Comparison of ENCODE assay signal across 10 cellular contexts in the genomic region with DNA sequence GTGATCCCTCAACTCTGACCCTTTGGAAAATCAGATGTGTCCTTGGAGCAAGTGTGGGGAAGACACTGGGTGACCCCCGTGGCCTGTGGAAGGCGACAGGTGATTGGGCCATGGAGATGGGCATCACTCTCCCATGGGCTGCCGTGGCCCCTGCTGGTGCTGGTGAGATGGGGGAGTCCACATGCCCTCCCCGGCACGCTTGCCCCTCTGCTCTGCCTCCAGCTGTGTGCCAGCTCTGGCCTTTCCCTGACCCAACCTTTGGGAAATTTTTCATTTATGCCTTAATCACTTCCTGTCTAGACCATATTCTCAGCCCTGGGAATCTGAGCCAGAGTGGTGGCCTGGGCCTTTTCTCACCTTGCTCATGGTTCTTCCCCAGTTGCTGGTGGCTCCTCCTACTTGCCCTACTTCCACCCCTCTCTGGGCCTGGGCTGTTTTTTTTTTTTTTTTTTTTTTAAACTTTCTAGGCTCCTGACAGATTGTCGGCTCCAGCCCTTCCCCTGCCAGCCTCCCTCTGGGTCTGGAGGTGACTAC. TPM values are rescaled to one million over a fixed set of nuclear protein-coding genes. Genes with fewer than 3 reads are reported as not detected.
A peak's percentile ranks its signal among the peaks of the same experiment; 100 is the strongest.
DNase-seq lines count a peak whose midpoint lies in the region; ATAC-seq and TF ChIP-seq lines count a peak whose summit lies in the region.
"Had no signal": no experiment of that assay in that cellular context is flagged by ENCODE, and none has a peak within 500 bp of the region (broad histone marks: within the 10 kb centered on the region; RNA-seq: fewer than 3 reads in every experiment).

No MANE protein-coding gene starts in this region.

- H3K4me3 ChIP-seq in astrocyte of the spinal cord (ENCODE audit: low read depth, low read length) = no peak overlapping the region

- TSS peak; percentile 58 for BruUV-seq in Calu3 (replicated peaks; lab: Mats Ljungman, UMichigan)

- in situ Hi-C loops in astrocyte of the spinal cord (cut with HindIII; ENCODE audit: low sequenced_read_pairs) = no loop called here

- DNase-seq in Calu3 (peak; percentile 61), RPMI7951 (ENCODE audit: low read depth) (peak; percentile 74), astrocyte of the spinal cord (ENCODE audit: low read depth, low spot score) (peak; percentile 41), globus pallidus (ENCODE audit: low spot score) (no peak), NCI-H1417 treated with DMSO at 0.1 percent for 48 hours (lab: John Stamatoyannopoulos, UW) (no peak), middle frontal gyrus (ENCODE audit: extremely low spot score, low spot score) (no peak)
- DNase-seq in naive thymus-derived CD8-positive, alpha-beta T cell = peak in 6 of 10 donors; percentile 28 to 47 (median 40)
- DNase-seq: DMS 273 treated with DMSO at 0.1 percent for 48 hours, left cardiac atrium had no signal

- H3K4me1 Mint-ChIP-seq in Calu3 (ENCODE audit: low read depth, unreplicated experiment) = peaks cover 28% of the 10 kb centered on the region
- H3K4me1 Mint-ChIP-seq in naive thymus-derived CD8-positive, alpha-beta T cell = peaks cover 58 to 96% (median 93%) of the 10 kb centered on the region in 4 donors

- POLR2A ChIA-PET in naive thymus-derived CD8-positive, alpha-beta T cell (lab: Charles Lee) = interaction anchor here (0.7 to 8.0 kb wide), 5 partner anchors 6 to 69 kb away, joined by 3 to 119 read pairs (median 5); no protein-coding TSS in a partner anchor

- H3K36me3 Mint-ChIP-seq in Calu3 (ENCODE audit: insufficient read depth, unreplicated experiment) = peaks cover 19% of the 10 kb centered on the region
- peaks cover 0 to 4% (median 0%) of the 10 kb centered on the region in 3 donors for H3K36me3 Mint-ChIP-seq in naive thymus-derived CD8-positive, alpha-beta T cell

- H3K4me3 Mint-ChIP-seq in Calu3 (ENCODE audit: low read depth, unreplicated experiment) = peak overlapping the region; percentile 65
- peak overlapping the region; percentile 90 to 97 (median 94) for H3K4me3 Mint-ChIP-seq in naive thymus-derived CD8-positive, alpha-beta T cell

- no peaks in the 10 kb centered on the region for H3K9me3 Mint-ChIP-seq in Calu3 (ENCODE audit: low read depth, unreplicated experiment)
- no peaks in the 10 kb centered on the region for H3K9me3 Mint-ChIP-seq in naive thymus-derived CD8-positive, alpha-beta T cell

- CTCF ChIA-PET in Calu3 (lab: Charles Lee) = interaction anchor here (0.7 to 1.7 kb wide), 9 partner anchors 28 to 376 kb away, joined by 3 to 9 read pairs (median 4); no protein-coding TSS in a partner anchor

- no peaks in the 10 kb centered on the region for H3K27me3 Mint-ChIP-seq in Calu3 (ENCODE audit: unreplicated experiment)
- no peaks in the 10 kb centered on the region for H3K27me3 Mint-ChIP-seq in naive thymus-derived CD8-positive, alpha-beta T cell

- ATAC-seq in naive thymus-derived CD8-positive, alpha-beta T cell = peak; percentile 29 to 36
- ATAC-seq in GM19452 (IDR thresholded peaks at IDR 0.05; ENCODE audit: unreplicated experiment) = no peak

- intact Hi-C loops in Calu3 (cut with micrococcal nuclease; ENCODE audit: unreplicated experiment) = no loop called here

- TF ChIP-seq CTCF in Calu3 (IDR thresholded peaks at IDR 0.05; ENCODE audit: unreplicated experiment) (no peak), astrocyte of the spinal cord (IDR thresholded peaks at IDR 0.05; ENCODE audit: low read depth, low read length) (no peak)

- H3K27ac Mint-ChIP-seq in Calu3 (ENCODE audit: unreplicated experiment) = peak overlapping the region; percentile 94
- H3K27ac Mint-ChIP-seq in naive thymus-derived CD8-positive, alpha-beta T cell = peak overlapping the region; percentile 93 to 98 (median 96)

RNA-seq across cellular contexts. Expression of a gene that starts 56.6 kb away (rescaled TPM):
- total RNA-seq in Calu3 (2022) = 61.8 and 68.3 TPM in 2 replicates
- 168 and 200 TPM in 2 replicates for total RNA-seq in RPMI7951 (2014; rRNA removed; shearing (Covaris generic))
- 10 to 100 TPM; 27.8 to 29.5 TPM for total RNA-seq in naive thymus-derived CD8-positive, alpha-beta T cell
- 10 to 100 TPM; 17.9 to 33.4 (median 26.1) TPM for polyA plus RNA-seq in naive thymus-derived CD8-positive, alpha-beta T cell

Comparison
In these comparisons a context has a peak if more than half of its experiments do, and no peak if none do; other contexts are left out.
1. DNase-seq: peak in Calu3 (single experiment), RPMI7951 (single experiment), astrocyte of the spinal cord (single experiment) and naive thymus-derived CD8-positive, alpha-beta T cell (6 of 10); none in globus pallidus (single experiment), NCI-H1417 treated with DMSO at 0.1 percent for 48 hours (single experiment) and middle frontal gyrus (single experiment).